In genomic region chr19:44893704-44894103, GRCh38 we compare ENCODE assay signal across 21 cellular contexts. TPM values are rescaled to one million over a fixed set of nuclear protein-coding genes. Genes with fewer than 3 reads are reported as not detected.
DNase-seq lines count a peak whose midpoint lies in the region; ATAC-seq, FAIRE-seq and TF ChIP-seq lines count a peak whose summit lies in the region.
"Had no signal": no experiment of that assay in that cellular context is flagged by ENCODE, and none has a peak within 500 bp of the region (broad histone marks: within the 10 kb centered on the region; RNA-seq: fewer than 3 reads in every experiment).

No MANE protein-coding gene starts in this region.

- peaks cover 70% of the 10 kb centered on the region for H3K36me3 Mint-ChIP-seq in activated T-cell treated with anti-CD3 and anti-CD28 coated beads, Interleukin-2, amount 50 U/mL, for 24 hours (ENCODE audit: low read depth)
- peaks cover 97% of the 10 kb centered on the region for H3K36me3 Mint-ChIP-seq in Caco-2 (ENCODE audit: insufficient read depth, unreplicated experiment)

- 95% methylated on average over 15 of the region's 16 CpGs for WGBS in K562 (ENCODE audit: insufficient coverage, low coverage, missing lambda C conversion rate)
- WGBS in esophagus muscularis mucosa: 87% methylated on average over 16 of the region's 16 CpGs

- no peaks in the 10 kb centered on the region for H3K27me3 Mint-ChIP-seq in activated T-cell treated with anti-CD3 and anti-CD28 coated beads, Interleukin-2, amount 50 U/mL, for 24 hours
- H3K27me3 Mint-ChIP-seq in Caco-2 (ENCODE audit: insufficient read depth, unreplicated experiment): no peaks in the 10 kb centered on the region

- no peak for DNase-seq in activated T-cell treated with anti-CD3 and anti-CD28 coated beads, Interleukin-2, amount 50 U/mL, for 24 hours
- no peak for DNase-seq in activated T-cell treated with anti-CD3 and anti-CD28 coated beads, Interleukin-2, amount 50 U/mL, for 1 hour
- no peak for DNase-seq in Caco-2
- no peak for DNase-seq in K562 (ENCODE audit: extremely low read depth in 1 of 4, low spot score in 3 of 4)
- DNase-seq in esophagus muscularis mucosa (ENCODE audit: extremely low spot score): no peak
- DNase-seq in left ventricle myocardium superior: no peak
- DNase-seq: 8988T, DMS 273 treated with DMSO at 0.1 percent for 48 hours, GDM1, H7, HFFc6, MG63, NCI-H1048, NCI-H1436, NCI-H1930, NCI-H345, NCI-H524 treated with DMSO at 0.1 percent for 48 hours, PC-9, SJCRH30 had no signal

- peak overlapping the region; percentile 37 for H3K27ac Mint-ChIP-seq in activated T-cell treated with anti-CD3 and anti-CD28 coated beads, Interleukin-2, amount 50 U/mL, for 24 hours
- H3K27ac Mint-ChIP-seq in Caco-2 (ENCODE audit: unreplicated experiment): no peak overlapping the region

- CTCF ChIA-PET in Caco-2 (lab: Charles Lee) (no interaction called here), K562 (lab: Yijun Ruan, JAX; ENCODE audit: low intra/inter-chr PET ratio) (no interaction called here)

- POLR2A ChIA-PET in Caco-2 (lab: Charles Lee): no interaction called here
- POLR2A ChIA-PET in K562 (lab: Yijun Ruan, JAX): interaction anchor here (1.9 kb wide), 1 partner anchor 12 kb away, joined by 11 read pairs; the partner anchor contains the start of gene APOE

- in situ Hi-C loops in K562 (cut with MboI): loop anchor here (10.0 kb wide), 1 partner anchor 161 kb away; no protein-coding TSS in a partner anchor

- TF ChIP-seq CTCF in Caco-2 (IDR thresholded peaks at IDR 0.05; ENCODE audit: insufficient read depth in 1 of 2, low read depth in 1 of 2, low read length in 1 of 2, severe bottlenecking in 1 of 2, unreplicated experiment in 1 of 2): no peak
- TF ChIP-seq CTCF in K562 (IDR thresholded peaks at IDR 0.05 in 2 of 3, conservative IDR thresholded peaks at IDR 0.05 in 1 of 3; ENCODE audit: insufficient read depth in 2 of 3, low read depth in 1 of 3, low read length in 3 of 3): no peak
- no peak for TF ChIP-seq CTCF in esophagus muscularis mucosa (IDR thresholded peaks at IDR 0.05)

- TF ChIP-seq POLR2A in K562 (conservative IDR thresholded peaks at IDR 0.05) (no peak; the same call in 1 of the 2 replicates), esophagus muscularis mucosa (IDR thresholded peaks at IDR 0.05; ENCODE audit: low read depth) (no peak)

- intact Hi-C loops in Caco-2 (cut with micrococcal nuclease; ENCODE audit: unreplicated experiment): no loop called here
- intact Hi-C loops in K562 (cut with micrococcal nuclease): no loop called here
- intact Hi-C loops in esophagus muscularis mucosa (cut with DNase I): loop anchor here (10.0 kb wide), 1 partner anchor 181 kb away; the partner anchor contains the start of genes GEMIN7 and ZNF296
- intact Hi-C loops in left ventricle myocardium superior (cut with micrococcal nuclease): no loop called here

- peak overlapping the region in 1 of 2 experiments; percentile 77; a peak in 2 of 4 replicates for H3K9ac ChIP-seq in K562 (ENCODE audit: insufficient read depth in 1 of 2, low read depth in 2 of 2, low read length in 2 of 2)

- peaks cover 41% of the 10 kb centered on the region for H3K4me1 Mint-ChIP-seq in activated T-cell treated with anti-CD3 and anti-CD28 coated beads, Interleukin-2, amount 50 U/mL, for 24 hours (ENCODE audit: low read depth)
- H3K4me1 Mint-ChIP-seq in Caco-2 (ENCODE audit: low read depth, unreplicated experiment): peaks cover 12% of the 10 kb centered on the region

- FAIRE-seq in K562 (lab: Jason Lieb, UNC): no peak

- no peak for TF ChIP-seq EP300 in K562 (IDR thresholded peaks at IDR 0.05; ENCODE audit: low read length)
- TF ChIP-seq EP300 in esophagus muscularis mucosa (IDR thresholded peaks at IDR 0.05): no peak

- no peak overlapping the region for H3K4me2 ChIP-seq in K562 (ENCODE audit: insufficient read depth, low read length)

- H3K4me1 ChIP-seq in Caco-2 (peaks cover 9% of the 10 kb centered on the region), K562 (replicated peaks in 1 of 2; ENCODE audit: control insufficient read depth in 2 of 2, insufficient read depth in 2 of 2, low read length in 2 of 2) (peaks cover 17 to 41% of the 10 kb centered on the region in 2 experiments), esophagus muscularis mucosa (peaks cover 19 to 32% (median 31%) of the 10 kb centered on the region in 4 donors)
- H3K4me1 ChIP-seq: SJCRH30 had no signal

- H3K4me3 ChIP-seq in Caco-2 (ENCODE audit: low read depth, low read length): no peak overlapping the region
- no peak overlapping the region for H3K4me3 ChIP-seq in K562
- no peak overlapping the region for H3K4me3 ChIP-seq in esophagus muscularis mucosa
- H3K4me3 ChIP-seq: MG63, PC-9, SJCRH30 had no signal

- H4K20me1 ChIP-seq in K562 (replicated peaks; ENCODE audit: control insufficient read depth, insufficient read depth, low read length): peaks cover 6% of the 10 kb centered on the region; the same call in 1 of the 2 replicates

- H3K27ac ChIP-seq in K562 (ENCODE audit: extremely low read depth, low read depth, low read length) (no peak overlapping the region), esophagus muscularis mucosa (replicated peaks in 1 of 4) (no peak overlapping the region)
- H3K27ac ChIP-seq: PC-9, SJCRH30 had no signal

- H3K27me3 ChIP-seq in Caco-2 (replicated peaks; ENCODE audit: control insufficient read depth, insufficient read depth, low read length) (no peaks in the 10 kb centered on the region), K562 (ENCODE audit: control insufficient read depth in 2 of 2, insufficient read depth in 2 of 2, low read length in 2 of 2) (no peaks in the 10 kb centered on the region), esophagus muscularis mucosa (no peaks in the 10 kb centered on the region)
- H3K27me3 ChIP-seq: MG63, SJCRH30 had no signal

- peaks cover 64% of the 10 kb centered on the region for H3K79me2 ChIP-seq in K562 (ENCODE audit: control insufficient read depth, insufficient read depth, low read length)

- H3K4me3 Mint-ChIP-seq in activated T-cell treated with anti-CD3 and anti-CD28 coated beads, Interleukin-2, amount 50 U/mL, for 24 hours: peak overlapping the region; percentile 96
- peak overlapping the region; percentile 19 for H3K4me3 Mint-ChIP-seq in Caco-2 (ENCODE audit: unreplicated experiment)

- no peaks in the 10 kb centered on the region for H3K9me3 ChIP-seq in Caco-2
- no peaks in the 10 kb centered on the region; the same call in 1 of the 2 replicates for H3K9me3 ChIP-seq in K562 (replicated peaks; ENCODE audit: control insufficient read depth, insufficient read depth, low read depth, low read length)
- H3K9me3 ChIP-seq in esophagus muscularis mucosa: no peaks in the 10 kb centered on the region
- H3K9me3 ChIP-seq: MG63, SJCRH30 had no signal

- peaks cover 3% of the 10 kb centered on the region for H3K9me1 ChIP-seq in K562 (ENCODE audit: control insufficient read depth, insufficient read depth, low read length)

- peaks cover 5% of the 10 kb centered on the region for H3K9me3 Mint-ChIP-seq in activated T-cell treated with anti-CD3 and anti-CD28 coated beads, Interleukin-2, amount 50 U/mL, for 24 hours
- no peaks in the 10 kb centered on the region for H3K9me3 Mint-ChIP-seq in Caco-2 (ENCODE audit: unreplicated experiment)
- H3K9me3 Mint-ChIP-seq: HFFc6 had no signal

- ATAC-seq in K562 (no peak), left ventricle myocardium superior (no peak)

- BruUV-seq in Caco-2 (replicated peaks; lab: Mats Ljungman, UMichigan) (no TSS peak), K562 (replicated peaks; lab: Mats Ljungman, UMichigan) (no TSS peak)

- H3K36me3 ChIP-seq in Caco-2 (ENCODE audit: control insufficient read depth, insufficient read depth, low read length) (peaks cover 15% of the 10 kb centered on the region), K562 (ENCODE audit: control insufficient read depth, insufficient read depth, low read length) (peaks cover 73% of the 10 kb centered on the region), esophagus muscularis mucosa (peaks cover 38 to 67% (median 64%) of the 10 kb centered on the region in 4 donors)

- no peak for TF ChIP-seq RAD21 in K562 (CRISPR knock-in tag; conservative IDR thresholded peaks at IDR 0.05 in 1 of 2, IDR thresholded peaks at IDR 0.05 in 1 of 2)

- H2AFZ ChIP-seq in K562 (ENCODE audit: low read depth, low read length): no peak overlapping the region
- H2AFZ ChIP-seq: PC-9 had no signal

RNA-seq across cellular contexts. Expression of gene TOMM40, which starts 2.6 kb away (rescaled TPM):
- 205 and 227 TPM in 2 replicates for total RNA-seq in Caco-2 (2022)
- 24.5 and 69.0 TPM in 2 replicates for total RNA-seq in K562 (2011; cell fraction: chromatin; rRNA removed; ENCODE audit: low replicate concordance)
- 64.5 and 69.3 TPM in 2 replicates for total RNA-seq in K562 (2011; cell fraction: nucleolus; rRNA removed)
- total RNA-seq in K562 (2011; cell fraction: nucleoplasm; rRNA removed): 42.7 and 46.9 TPM in 2 replicates
- 194 and 237 TPM in 2 replicates for total RNA-seq in K562 (2014; rRNA removed)
- 71.1 and 81.5 TPM in 2 replicates for total RNA-seq in K562 (2014; rRNA removed; fragmentation: Illumina TruSeq; extraction: Trizol)
- total RNA-seq in K562 (2015; rRNA removed; fragmentation: Illumina TruSeq; extraction: Trizol): 165 and 169 TPM in 2 replicates
- 290 and 296 TPM in 2 replicates for total RNA-seq in K562 (2021)
- polyA plus RNA-seq in K562 (2011; rRNA removed): 101 and 117 TPM in 2 replicates
- 146 and 312 TPM in 2 replicates for polyA plus RNA-seq in K562 (2011; cell fraction: cytosol; rRNA removed)
- 73.1 and 101 TPM in 2 replicates for polyA plus RNA-seq in K562 (2011; cell fraction: nucleus; rRNA removed)
- polyA plus RNA-seq in K562 (2012): 116 and 170 TPM in 2 replicates
- polyA plus RNA-seq in K562 (2014; fragmentation: Illumina TruSeq; extraction: Trizol): 160 and 200 TPM in 2 replicates
- polyA plus RNA-seq in K562 (2014; fragmentation: Nextera tagmentation; extraction: Ambion mirVana): 1 to 10 TPM in 1 of 2 experiments, under 1 TPM in 1; 0.89 to 5.4 TPM
- 192 and 229 TPM in 2 replicates for polyA plus RNA-seq in K562 (2014; rRNA removed)
- polyA minus RNA-seq in K562 (2011; rRNA and poly(A)+ RNA removed): 34.9 and 75.1 TPM in 2 replicates
- 71.0 and 79.5 TPM in 2 replicates for polyA minus RNA-seq in K562 (2011; cell fraction: cytosol; rRNA and poly(A)+ RNA removed)
- polyA minus RNA-seq in K562 (2011; cell fraction: nucleus; rRNA and poly(A)+ RNA removed): 22.6 and 24.0 TPM in 2 replicates
- total RNA-seq in esophagus muscularis mucosa: 10 to 100 TPM; 29.1 to 49.9 (median 41.0) TPM
- 49.8 TPM for total RNA-seq in left ventricle myocardium superior

RNA-seq across cellular contexts. Expression of gene APOE, which starts 11.9 kb away (rescaled TPM):
- total RNA-seq in Caco-2 (2022) (1,346 and 1,404 TPM in 2 replicates), K562 (2014; rRNA removed) (113 and 122 TPM in 2 replicates), K562 (2014; rRNA removed; fragmentation: Illumina TruSeq; extraction: Trizol) (5.9 and 11.8 TPM in 2 replicates), K562 (2015; rRNA removed; fragmentation: Illumina TruSeq; extraction: Trizol) (180 and 204 TPM in 2 replicates), K562 (2021) (88.7 and 92.0 TPM in 2 replicates), esophagus muscularis mucosa (10 to 100 TPM; 20.3 to 47.3 (median 37.2) TPM), left ventricle myocardium superior (18.9 TPM)
- 12.0 and 25.1 TPM in 2 replicates for total RNA-seq in K562 (2011; cell fraction: chromatin; rRNA removed; ENCODE audit: low replicate concordance)
- 54.6 and 64.9 TPM in 2 replicates for total RNA-seq in K562 (2011; cell fraction: nucleolus; rRNA removed)
- total RNA-seq in K562 (2011; cell fraction: nucleoplasm; rRNA removed): 29.0 and 36.6 TPM in 2 replicates
- polyA plus RNA-seq in K562 (2011; rRNA removed) (27.5 and 37.5 TPM in 2 replicates), K562 (2014; fragmentation: Illumina TruSeq; extraction: Trizol) (17.5 and 32.7 TPM in 2 replicates), K562 (2014; fragmentation: Nextera tagmentation; extraction: Ambion mirVana) (under 1 TPM in 1 of 2 experiments, not detected in 1; 0.14 TPM), K562 (2014; rRNA removed) (124 TPM in 2 replicates)
- polyA plus RNA-seq in K562 (2011; cell fraction: cytosol; rRNA removed): 86.2 and 145 TPM in 2 replicates
- 25.5 and 31.9 TPM in 2 replicates for polyA plus RNA-seq in K562 (2011; cell fraction: nucleus; rRNA removed)
- 228 and 283 TPM in 2 replicates for polyA plus RNA-seq in K562 (2012)
- 3.9 and 4.7 TPM in 2 replicates for polyA minus RNA-seq in K562 (2011; rRNA and poly(A)+ RNA removed)
- polyA minus RNA-seq in K562 (2011; cell fraction: cytosol; rRNA and poly(A)+ RNA removed): 11.5 and 23.0 TPM in 2 replicates
- 3.8 and 6.4 TPM in 2 replicates for polyA minus RNA-seq in K562 (2011; cell fraction: nucleus; rRNA and poly(A)+ RNA removed)

RNA-seq across cellular contexts. Expression of gene APOC1, which starts 20.7 kb away (rescaled TPM):
- total RNA-seq in Caco-2 (2022) (246 and 250 TPM in 2 replicates), K562 (2014; rRNA removed) (151 and 190 TPM in 2 replicates), K562 (2014; rRNA removed; fragmentation: Illumina TruSeq; extraction: Trizol) (134 and 155 TPM in 2 replicates), K562 (2015; rRNA removed; fragmentation: Illumina TruSeq; extraction: Trizol) (305 and 312 TPM in 2 replicates), K562 (2021) (220 and 308 TPM in 2 replicates), esophagus muscularis mucosa (1 to 10 TPM in 1 of 4 donors, not detected in 3; 2.5 TPM), left ventricle myocardium superior (1.7 TPM)
- 15.7 and 30.4 TPM in 2 replicates for total RNA-seq in K562 (2011; cell fraction: chromatin; rRNA removed; ENCODE audit: low replicate concordance)
- total RNA-seq in K562 (2011; cell fraction: nucleolus; rRNA removed): 70.0 and 74.0 TPM in 2 replicates
- total RNA-seq in K562 (2011; cell fraction: nucleoplasm; rRNA removed): 46.3 and 59.4 TPM in 2 replicates
- polyA plus RNA-seq in K562 (2011; rRNA removed) (115 and 174 TPM in 2 replicates), K562 (2014; fragmentation: Illumina TruSeq; extraction: Trizol) (239 and 302 TPM in 2 replicates), K562 (2014; fragmentation: Nextera tagmentation; extraction: Ambion mirVana) (100 to 1,000 TPM; 371 to 408 TPM), K562 (2014; rRNA removed) (184 and 227 TPM in 2 replicates)
- 112 and 124 TPM in 2 replicates for polyA plus RNA-seq in K562 (2011; cell fraction: cytosol; rRNA removed)
- 50.9 and 80.6 TPM in 2 replicates for polyA plus RNA-seq in K562 (2011; cell fraction: nucleus; rRNA removed)
- polyA plus RNA-seq in K562 (2012): 460 and 496 TPM in 2 replicates
- 22.7 and 22.9 TPM in 2 replicates for polyA minus RNA-seq in K562 (2011; rRNA and poly(A)+ RNA removed)
- 60.6 and 76.4 TPM in 2 replicates for polyA minus RNA-seq in K562 (2011; cell fraction: cytosol; rRNA and poly(A)+ RNA removed)
- 2.2 and 14.6 TPM in 2 replicates for polyA minus RNA-seq in K562 (2011; cell fraction: nucleus; rRNA and poly(A)+ RNA removed)

RNA-seq across cellular contexts. Expression of gene NECTIN2, which starts 47.6 kb away (rescaled TPM):
- 257 and 258 TPM in 2 replicates for total RNA-seq in Caco-2 (2022)
- 51.7 and 114 TPM in 2 replicates for total RNA-seq in K562 (2011; cell fraction: chromatin; rRNA removed; ENCODE audit: low replicate concordance)
- total RNA-seq in K562 (2011; cell fraction: nucleolus; rRNA removed): 140 and 162 TPM in 2 replicates
- 124 and 148 TPM in 2 replicates for total RNA-seq in K562 (2011; cell fraction: nucleoplasm; rRNA removed)
- 65.3 and 78.5 TPM in 2 replicates for total RNA-seq in K562 (2014; rRNA removed)
- 29.8 and 34.9 TPM in 2 replicates for total RNA-seq in K562 (2014; rRNA removed; fragmentation: Illumina TruSeq; extraction: Trizol)
- 33.8 and 36.5 TPM in 2 replicates for total RNA-seq in K562 (2015; rRNA removed; fragmentation: Illumina TruSeq; extraction: Trizol)
- total RNA-seq in K562 (2021): 83.6 and 84.8 TPM in 2 replicates
- 32.7 and 73.0 TPM in 2 replicates for polyA plus RNA-seq in K562 (2011; rRNA removed)
- 78.1 and 87.1 TPM in 2 replicates for polyA plus RNA-seq in K562 (2011; cell fraction: cytosol; rRNA removed)
- polyA plus RNA-seq in K562 (2011; cell fraction: nucleus; rRNA removed): 35.6 and 37.9 TPM in 2 replicates
- 76.8 and 118 TPM in 2 replicates for polyA plus RNA-seq in K562 (2012)
- 92.7 and 94.9 TPM in 2 replicates for polyA plus RNA-seq in K562 (2014; fragmentation: Illumina TruSeq; extraction: Trizol)
- 1 to 10 TPM; 3.9 to 4.9 TPM for polyA plus RNA-seq in K562 (2014; fragmentation: Nextera tagmentation; extraction: Ambion mirVana)
- polyA plus RNA-seq in K562 (2014; rRNA removed): 41.4 and 43.6 TPM in 2 replicates
- polyA minus RNA-seq in K562 (2011; rRNA and poly(A)+ RNA removed): 29.4 and 29.7 TPM in 2 replicates
- polyA minus RNA-seq in K562 (2011; cell fraction: cytosol; rRNA and poly(A)+ RNA removed): 43.7 and 44.6 TPM in 2 replicates
- 9.2 and 15.6 TPM in 2 replicates for polyA minus RNA-seq in K562 (2011; cell fraction: nucleus; rRNA and poly(A)+ RNA removed)
- 10 to 100 TPM; 34.5 to 72.4 (median 60.1) TPM for total RNA-seq in esophagus muscularis mucosa
- total RNA-seq in left ventricle myocardium superior: 35.4 TPM

RNA-seq across cellular contexts. Expression of gene APOC4, which starts 48.3 kb away (rescaled TPM):
- total RNA-seq in Caco-2 (2022) (not detected in 2 replicates), K562 (2014; rRNA removed) (not detected in 2 replicates), K562 (2014; rRNA removed; fragmentation: Illumina TruSeq; extraction: Trizol) (not detected in 2 replicates), K562 (2015; rRNA removed; fragmentation: Illumina TruSeq; extraction: Trizol) (not detected in 2 replicates), K562 (2021) (not detected in 2 replicates), esophagus muscularis mucosa (not detected), left ventricle myocardium superior (not detected)
- total RNA-seq in K562 (2011; cell fraction: chromatin; rRNA removed; ENCODE audit: low replicate concordance): not detected in 2 replicates
- not detected in 2 replicates for total RNA-seq in K562 (2011; cell fraction: nucleolus; rRNA removed)
- not detected in 2 replicates for total RNA-seq in K562 (2011; cell fraction: nucleoplasm; rRNA removed)
- polyA plus RNA-seq in K562 (2011; rRNA removed) (not detected in 2 replicates), K562 (2014; fragmentation: Illumina TruSeq; extraction: Trizol) (0.46 TPM in 1 of 2 replicates, not detected in the other), K562 (2014; fragmentation: Nextera tagmentation; extraction: Ambion mirVana) (not detected), K562 (2014; rRNA removed) (not detected in 2 replicates)
- polyA plus RNA-seq in K562 (2011; cell fraction: cytosol; rRNA removed): 0.15 TPM in 1 of 2 replicates, not detected in the other
- polyA plus RNA-seq in K562 (2011; cell fraction: nucleus; rRNA removed): not detected in 2 replicates
- not detected in 2 replicates for polyA plus RNA-seq in K562 (2012)
- polyA minus RNA-seq in K562 (2011; rRNA and poly(A)+ RNA removed): not detected in 2 replicates
- not detected in 2 replicates for polyA minus RNA-seq in K562 (2011; cell fraction: cytosol; rRNA and poly(A)+ RNA removed)
- not detected in 2 replicates for polyA minus RNA-seq in K562 (2011; cell fraction: nucleus; rRNA and poly(A)+ RNA removed)
- total RNA-seq: Daoy, H7, HFFc6, PC-9 had no signal
- polyA plus RNA-seq: AG04450 had no signal
